Comparison of ENCODE assay signal across 1 cellular context in the genomic region with DNA sequence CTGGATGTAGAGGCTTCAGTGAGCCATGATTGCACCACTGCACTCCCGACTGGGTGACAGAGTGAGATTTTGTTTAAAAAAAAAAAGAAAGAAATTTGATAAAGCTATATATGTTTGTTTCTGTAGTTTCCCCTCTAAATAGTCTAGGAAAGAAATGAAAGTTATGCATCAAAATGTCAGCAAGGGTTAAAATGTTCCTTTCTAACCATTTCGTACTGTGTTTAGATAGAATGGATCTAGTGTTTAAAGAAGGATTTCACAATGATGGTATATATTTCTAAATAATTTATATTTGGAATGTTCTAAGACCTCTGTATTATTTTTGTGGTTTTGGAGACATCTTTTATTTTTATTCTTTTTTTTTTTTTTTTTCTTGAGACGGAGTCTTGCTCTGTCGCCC.
TF ChIP-seq lines count a peak whose summit lies in the region.

No MANE protein-coding gene starts in this region.

TF ChIP-seq in IMR-90, 13 proteins besides CTCF, POLR2A, EP300 and RAD21 (continued from another document):
- TF ChIP-seq, protein P1, sequence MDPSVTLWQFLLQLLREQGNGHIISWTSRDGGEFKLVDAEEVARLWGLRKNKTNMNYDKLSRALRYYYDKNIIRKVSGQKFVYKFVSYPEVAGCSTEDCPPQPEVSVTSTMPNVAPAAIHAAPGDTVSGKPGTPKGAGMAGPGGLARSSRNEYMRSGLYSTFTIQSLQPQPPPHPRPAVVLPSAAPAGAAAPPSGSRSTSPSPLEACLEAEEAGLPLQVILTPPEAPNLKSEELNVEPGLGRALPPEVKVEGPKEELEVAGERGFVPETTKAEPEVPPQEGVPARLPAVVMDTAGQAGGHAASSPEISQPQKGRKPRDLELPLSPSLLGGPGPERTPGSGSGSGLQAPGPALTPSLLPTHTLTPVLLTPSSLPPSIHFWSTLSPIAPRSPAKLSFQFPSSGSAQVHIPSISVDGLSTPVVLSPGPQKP (IDR thresholded peaks at IDR 0.05; ENCODE audit: borderline replicate concordance, low read depth, low read length), result no peak
